22 cellular contexts compared by ENCODE assay signal in genomic region chr3:159797771-159798170, GRCh38. TPM values are rescaled to one million over a fixed set of nuclear protein-coding genes. Genes with fewer than 3 reads are reported as not detected.
DNase-seq lines count a peak whose midpoint lies in the region; ATAC-seq and TF ChIP-seq lines count a peak whose summit lies in the region.
"Had no signal": no experiment of that assay in that cellular context is flagged by ENCODE, and none has a peak within 500 bp of the region (broad histone marks: within the 10 kb centered on the region; RNA-seq: fewer than 3 reads in every experiment).

No MANE protein-coding gene starts in this region.

- in situ Hi-C loops in gastrocnemius medialis (cut with MboI; ENCODE audit: low sequenced_read_pairs in 4 of 4) = no loop called here

- H3K27me3 Mint-ChIP-seq in stimulated activated naive CD8-positive, alpha-beta T cell treated with anti-CD3 and anti-CD28 coated beads, Interleukin-15, amount 100 ng/mL, for 72 hours = peaks cover 8% of the 10 kb centered on the region

- H3K27me3 ChIP-seq in gastrocnemius medialis = no peaks in the 10 kb centered on the region
- H3K27me3 ChIP-seq: Peyer's patch had no signal

- TF ChIP-seq POLR2A in gastrocnemius medialis (IDR thresholded peaks at IDR 0.05) = no peak

- no peaks in the 10 kb centered on the region for H3K9me3 ChIP-seq in gastrocnemius medialis
- H3K9me3 ChIP-seq: Peyer's patch had no signal

- peak; percentile 57 for ATAC-seq in stimulated activated naive CD8-positive, alpha-beta T cell treated with anti-CD3 and anti-CD28 coated beads, Interleukin-15, Interleukin-2, amounts not matched to agents 100 U/mL and 50 U/mL, for 24 hours
- no peak for ATAC-seq in stimulated activated naive CD8-positive, alpha-beta T cell treated with anti-CD3 and anti-CD28 coated beads, Interleukin-15, amount 100 ng/mL, for 72 hours
- no peak for ATAC-seq in gastrocnemius medialis
- ATAC-seq: left lobe of liver; naive thymus-derived CD4-positive, alpha-beta T cell had no signal

- no peaks in the 10 kb centered on the region for H3K9me3 Mint-ChIP-seq in stimulated activated naive CD8-positive, alpha-beta T cell treated with anti-CD3 and anti-CD28 coated beads, Interleukin-15, amount 100 ng/mL, for 72 hours
- H3K9me3 Mint-ChIP-seq: activated T-helper 2 cell treated with anti-CD3 and anti-CD28 coated beads, Interferon-gamma antibody, Interleukin-2, Interleukin-4, amounts not matched to agents 10 μg/mL and 5 μg/mL and 100 μg/mL, durations not matched to agents 14 hours and 24 hours and 36 hours; CD4-positive, CD25-positive, alpha-beta regulatory T cell; type B pancreatic cell had no signal

- H3K27ac ChIP-seq in gastrocnemius medialis = peak overlapping the region in 3 of 4 donors; percentile 10 to 37 (median 11)

- TF ChIP-seq CTCF in gastrocnemius medialis (IDR thresholded peaks at IDR 0.05 in 4 of 5, conservative IDR thresholded peaks at IDR 0.05 in 1 of 5) = no peak

- intact Hi-C loops in gastrocnemius medialis (cut with DNase I; ENCODE audit: low total_unique reads) = no loop called here

- no peaks in the 10 kb centered on the region for H3K4me1 Mint-ChIP-seq in stimulated activated naive CD8-positive, alpha-beta T cell treated with anti-CD3 and anti-CD28 coated beads, Interleukin-15, amount 100 ng/mL, for 72 hours
- H3K4me1 Mint-ChIP-seq: CD4-positive, CD25-positive, alpha-beta regulatory T cell; naive thymus-derived CD4-positive, alpha-beta T cell had no signal

- no peak overlapping the region for H3K4me3 ChIP-seq in gastrocnemius medialis
- H3K4me3 ChIP-seq: Peyer's patch, skin epidermis had no signal

- DNase-seq in stimulated activated naive CD8-positive, alpha-beta T cell treated with anti-CD3 and anti-CD28 coated beads, Interleukin-15, Interleukin-2, amounts not matched to agents 100 U/mL and 50 U/mL, for 24 hours = no peak
- no peak for DNase-seq in stimulated activated naive CD8-positive, alpha-beta T cell treated with anti-CD3 and anti-CD28 coated beads, Interleukin-15, amount 100 ng/mL, for 72 hours
- peak; percentile 29 for DNase-seq in kidney tubule cell (ENCODE audit: low spot score)
- no peak for DNase-seq in gastrocnemius medialis
- no peak for DNase-seq in NCI-H524 treated with DMSO at 0.1 percent for 48 hours (lab: John Stamatoyannopoulos, UW)
- DNase-seq in NCI-H1436 treated with DMSO at 0.1 percent for 48 hours (lab: John Stamatoyannopoulos, UW) = no peak
- DNase-seq in Ammon's horn (ENCODE audit: low spot score) = no peak
- DNase-seq in NCI-H2107 treated with DMSO at 0.1 percent for 48 hours (lab: John Stamatoyannopoulos, UW; ENCODE audit: unreplicated experiment) = no peak
- DNase-seq: activated CD4-positive, CD25-positive, alpha-beta regulatory T cell treated with anti-CD3 and anti-CD28 coated beads, Interleukin-2, amount 50 U/mL, for 72 hours; CD4-positive, CD25-positive, alpha-beta regulatory T cell; DMS79; foreskin fibroblast; naive thymus-derived CD4-positive, alpha-beta T cell; NCI-H1417 treated with DMSO at 0.1 percent for 48 hours; Peyer's patch; posterior cingulate gyrus; stimulated activated CD4-positive, alpha-beta T cell treated with anti-CD3 and anti-CD28 coated beads, Interleukin-4, amount 100 ng/mL, for 24 hours; T1000 had no signal

- H3K4me3 Mint-ChIP-seq in stimulated activated naive CD8-positive, alpha-beta T cell treated with anti-CD3 and anti-CD28 coated beads, Interleukin-15, amount 100 ng/mL, for 72 hours = no peak overlapping the region
- H3K4me3 Mint-ChIP-seq: CD4-positive, CD25-positive, alpha-beta regulatory T cell; naive thymus-derived CD4-positive, alpha-beta T cell; type B pancreatic cell had no signal

- H3K27ac Mint-ChIP-seq in stimulated activated naive CD8-positive, alpha-beta T cell treated with anti-CD3 and anti-CD28 coated beads, Interleukin-15, amount 100 ng/mL, for 72 hours = no peak overlapping the region
- H3K27ac Mint-ChIP-seq: activated T-helper 2 cell treated with anti-CD3 and anti-CD28 coated beads, Interferon-gamma antibody, Interleukin-2, Interleukin-4, amounts not matched to agents 10 μg/mL and 5 μg/mL and 100 μg/mL, durations not matched to agents 14 hours and 24 hours and 36 hours; CD4-positive, CD25-positive, alpha-beta regulatory T cell; naive thymus-derived CD4-positive, alpha-beta T cell; type B pancreatic cell had no signal

- H3K4me1 ChIP-seq in gastrocnemius medialis = no peaks in the 10 kb centered on the region
- H3K4me1 ChIP-seq: Peyer's patch had no signal

- H3K36me3 ChIP-seq in gastrocnemius medialis = no peaks in the 10 kb centered on the region
- H3K36me3 ChIP-seq: Peyer's patch had no signal

RNA-seq across cellular contexts. Expression of gene SCHIP1, which starts 41.9 kb away (rescaled TPM):
- 100 to 1,000 TPM in 1 of 4 donors, 10 to 100 TPM in 3; 36.8 to 325 (median 85.6) TPM for total RNA-seq in gastrocnemius medialis
- total RNA-seq: CD4-positive, CD25-positive, alpha-beta regulatory T cell; naive thymus-derived CD4-positive, alpha-beta T cell had no signal
